ENCODE assay signal across 2 cellular contexts in the genomic region with DNA sequence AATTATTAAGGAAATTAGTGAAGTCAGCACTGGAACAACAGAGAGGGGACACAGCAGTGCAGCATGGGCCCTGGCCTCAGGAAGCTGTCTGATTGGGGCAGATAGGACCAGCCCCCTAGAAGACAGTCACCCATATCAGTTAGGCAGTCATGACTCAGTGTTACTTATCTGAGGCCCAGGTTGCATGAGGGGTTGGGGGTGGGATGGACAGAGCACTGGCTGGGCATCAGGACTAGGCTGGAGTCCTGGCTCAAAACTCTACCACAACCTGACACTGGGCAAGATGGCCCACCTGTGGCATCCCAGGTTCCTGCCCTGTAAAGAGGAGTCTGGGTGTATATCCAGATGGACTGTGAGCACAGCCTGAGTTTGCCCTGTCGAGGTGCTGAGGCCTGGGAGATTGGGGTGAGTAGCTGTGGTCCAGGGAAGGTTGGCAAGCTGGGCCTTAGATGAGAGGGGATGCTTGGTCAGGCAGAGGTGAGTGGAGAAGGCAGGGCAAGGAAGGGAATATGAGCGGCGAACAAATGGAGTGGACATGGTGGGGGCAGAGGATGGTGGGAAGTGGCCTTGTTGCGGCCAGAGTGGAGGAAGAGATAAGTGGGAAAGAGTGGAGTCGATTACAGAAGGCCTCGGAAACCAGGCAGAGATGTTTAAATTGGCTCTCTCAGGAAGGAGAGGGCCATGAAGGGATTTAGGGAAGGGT.
TF ChIP-seq lines count a peak whose summit lies in the region.

No MANE protein-coding gene starts in this region.

TF ChIP-seq in SK-N-SH, 30 proteins besides CTCF, POLR2A, EP300 and RAD21 (continued from another document):
- TF ChIP-seq, protein P1, sequence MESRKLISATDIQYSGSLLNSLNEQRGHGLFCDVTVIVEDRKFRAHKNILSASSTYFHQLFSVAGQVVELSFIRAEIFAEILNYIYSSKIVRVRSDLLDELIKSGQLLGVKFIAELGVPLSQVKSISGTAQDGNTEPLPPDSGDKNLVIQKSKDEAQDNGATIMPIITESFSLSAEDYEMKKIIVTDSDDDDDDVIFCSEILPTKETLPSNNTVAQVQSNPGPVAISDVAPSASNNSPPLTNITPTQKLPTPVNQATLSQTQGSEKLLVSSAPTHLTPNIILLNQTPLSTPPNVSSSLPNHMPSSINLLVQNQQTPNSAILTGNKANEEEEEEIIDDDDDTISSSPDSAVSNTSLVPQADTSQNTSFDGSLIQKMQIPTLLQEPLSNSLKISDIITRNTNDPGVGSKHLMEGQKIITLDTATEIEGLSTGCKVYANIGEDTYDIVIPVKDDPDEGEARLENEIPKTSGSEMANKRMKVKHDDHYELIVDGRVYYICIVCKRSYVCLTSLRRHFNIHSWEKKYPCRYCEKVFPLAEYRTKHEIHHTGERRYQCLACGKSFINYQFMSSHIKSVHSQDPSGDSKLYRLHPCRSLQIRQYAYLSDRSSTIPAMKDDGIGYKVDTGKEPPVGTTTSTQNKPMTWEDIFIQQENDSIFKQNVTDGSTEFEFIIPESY (IDR thresholded peaks at IDR 0.05; ENCODE audit: borderline replicate concordance, low read depth) = no peak
- TF ChIP-seq, protein P2, sequence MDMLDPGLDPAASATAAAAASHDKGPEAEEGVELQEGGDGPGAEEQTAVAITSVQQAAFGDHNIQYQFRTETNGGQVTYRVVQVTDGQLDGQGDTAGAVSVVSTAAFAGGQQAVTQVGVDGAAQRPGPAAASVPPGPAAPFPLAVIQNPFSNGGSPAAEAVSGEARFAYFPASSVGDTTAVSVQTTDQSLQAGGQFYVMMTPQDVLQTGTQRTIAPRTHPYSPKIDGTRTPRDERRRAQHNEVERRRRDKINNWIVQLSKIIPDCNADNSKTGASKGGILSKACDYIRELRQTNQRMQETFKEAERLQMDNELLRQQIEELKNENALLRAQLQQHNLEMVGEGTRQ (IDR thresholded peaks at IDR 0.05; ENCODE audit: borderline replicate concordance, low read depth, low read length) = no peak
- no peak for TF ChIP-seq GABPA (IDR thresholded peaks at IDR 0.05; ENCODE audit: low read depth)
- TF ChIP-seq, protein P3, sequence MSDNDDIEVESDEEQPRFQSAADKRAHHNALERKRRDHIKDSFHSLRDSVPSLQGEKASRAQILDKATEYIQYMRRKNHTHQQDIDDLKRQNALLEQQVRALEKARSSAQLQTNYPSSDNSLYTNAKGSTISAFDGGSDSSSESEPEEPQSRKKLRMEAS (IDR thresholded peaks at IDR 0.05; ENCODE audit: low read depth) = no peak

TF ChIP-seq in SK-N-SH treated with all-trans-retinoic acid at 6 μM for 48 hours, 23 proteins besides CTCF, POLR2A, EP300 and RAD21 (continued from another document):
- TF ChIP-seq, protein P4, sequence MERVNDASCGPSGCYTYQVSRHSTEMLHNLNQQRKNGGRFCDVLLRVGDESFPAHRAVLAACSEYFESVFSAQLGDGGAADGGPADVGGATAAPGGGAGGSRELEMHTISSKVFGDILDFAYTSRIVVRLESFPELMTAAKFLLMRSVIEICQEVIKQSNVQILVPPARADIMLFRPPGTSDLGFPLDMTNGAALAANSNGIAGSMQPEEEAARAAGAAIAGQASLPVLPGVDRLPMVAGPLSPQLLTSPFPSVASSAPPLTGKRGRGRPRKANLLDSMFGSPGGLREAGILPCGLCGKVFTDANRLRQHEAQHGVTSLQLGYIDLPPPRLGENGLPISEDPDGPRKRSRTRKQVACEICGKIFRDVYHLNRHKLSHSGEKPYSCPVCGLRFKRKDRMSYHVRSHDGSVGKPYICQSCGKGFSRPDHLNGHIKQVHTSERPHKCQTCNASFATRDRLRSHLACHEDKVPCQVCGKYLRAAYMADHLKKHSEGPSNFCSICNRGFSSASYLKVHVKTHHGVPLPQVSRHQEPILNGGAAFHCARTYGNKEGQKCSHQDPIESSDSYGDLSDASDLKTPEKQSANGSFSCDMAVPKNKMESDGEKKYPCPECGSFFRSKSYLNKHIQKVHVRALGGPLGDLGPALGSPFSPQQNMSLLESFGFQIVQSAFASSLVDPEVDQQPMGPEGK (CRISPR knock-in tag; IDR thresholded peaks at IDR 0.05; ENCODE audit: borderline replicate concordance) = no peak
